21 cellular contexts compared by ENCODE assay signal in the genomic region with DNA sequence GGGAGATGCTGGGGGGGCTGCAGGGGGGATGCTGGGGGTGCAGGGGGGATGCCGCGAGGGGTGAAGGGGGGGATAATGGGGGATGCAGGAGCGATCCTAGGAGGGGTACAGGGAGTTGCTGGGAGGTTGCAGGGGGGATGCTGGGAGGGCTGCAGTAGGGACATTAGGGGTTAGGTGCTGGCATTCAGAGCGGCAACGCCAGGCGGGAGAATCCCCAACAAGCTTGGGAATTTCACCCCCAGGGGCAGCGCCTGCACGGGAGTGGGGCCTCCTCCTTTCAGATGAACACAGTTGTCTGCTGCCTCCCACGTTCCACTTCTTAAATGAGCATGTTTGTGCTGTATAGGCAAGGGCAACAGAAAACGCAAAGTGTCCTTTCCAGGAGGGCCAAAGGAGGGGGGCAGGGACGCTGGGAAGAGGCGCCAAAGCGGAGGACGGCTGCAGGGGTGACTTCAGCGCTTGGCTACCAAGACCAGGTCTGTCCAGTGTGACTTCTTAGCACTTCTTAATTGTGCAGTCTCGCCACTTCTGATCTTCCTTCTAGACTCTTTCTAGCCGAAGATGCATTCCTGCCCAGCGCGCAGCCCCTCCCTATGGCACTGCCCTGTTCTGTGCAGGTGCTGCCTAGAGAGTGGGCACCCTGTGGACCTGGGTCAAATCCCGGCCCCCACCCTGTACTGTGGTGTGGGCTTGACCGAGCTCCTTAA. TPM values are rescaled to one million over a fixed set of nuclear protein-coding genes. Genes with fewer than 3 reads are reported as not detected.
DNase-seq lines count a peak whose midpoint lies in the region; ATAC-seq, FAIRE-seq and TF ChIP-seq lines count a peak whose summit lies in the region.
"Had no signal": no experiment of that assay in that cellular context is flagged by ENCODE, and none has a peak within 500 bp of the region (broad histone marks: within the 10 kb centered on the region; RNA-seq: fewer than 3 reads in every experiment).

No MANE protein-coding gene starts in this region.

- TF ChIP-seq POLR2A in GM12878 (IDR thresholded peaks at IDR 0.05; ENCODE audit: low read depth, low read length): no peak

- intact Hi-C loops in GM12878 (cut with micrococcal nuclease; ENCODE audit: unreplicated experiment): loop anchor here (10.0 kb wide), 1 partner anchor 97 kb away; a partner anchor contains a TSS
- intact Hi-C loops in lower lobe of right lung (cut with DNase I): no loop called here

- no peak overlapping the region for H3K27ac ChIP-seq in GM12878 (ENCODE audit: control insufficient read depth, insufficient read depth)
- H3K27ac ChIP-seq in lower lobe of right lung: peak overlapping the region; percentile 71
- H3K27ac ChIP-seq in thoracic aorta: no peak overlapping the region
- H3K27ac ChIP-seq: C4-2B, heart right ventricle, SJSA1 had no signal

- no peaks in the 10 kb centered on the region for H3K36me3 Mint-ChIP-seq in activated T-cell treated with anti-CD3 and anti-CD28 coated beads, Interleukin-2, amount 50 U/mL, for 72 hours (ENCODE audit: insufficient read depth in 2 of 2)
- no peaks in the 10 kb centered on the region for H3K36me3 Mint-ChIP-seq in mesothelial cell of epicardium
- H3K36me3 Mint-ChIP-seq: brain, memory B cell, naive B cell had no signal

- no peaks in the 10 kb centered on the region for H3K27me3 ChIP-seq in GM12878 (replicated peaks in 1 of 2; ENCODE audit: control insufficient read depth in 2 of 2, insufficient read depth in 2 of 2, low read length in 1 of 2)
- peaks cover 42% of the 10 kb centered on the region for H3K27me3 ChIP-seq in lower lobe of right lung (ENCODE audit: low read depth)
- peaks cover 3% of the 10 kb centered on the region for H3K27me3 ChIP-seq in thoracic aorta (replicated peaks; ENCODE audit: insufficient read depth)

- POLR2A ChIA-PET in GM12878 (lab: Charles Lee): interaction anchor here (1.2 kb wide), 1 partner anchor 111 kb away, joined by 4 read pairs; no protein-coding TSS in a partner anchor

- CTCF ChIA-PET in GM12878 (lab: Yijun Ruan, JAX): interaction anchor here (0.6 to 5.6 kb wide), 20 partner anchors 11 to 774 kb away, joined by 3 to 127 read pairs (median 8); a partner anchor contains a TSS

- H2AFZ ChIP-seq in GM12878 (ENCODE audit: control insufficient read depth, low read depth, low read length): peak overlapping the region; percentile 5; the same call in 1 of the 2 replicates

- no peak for DNase-seq in activated T-cell treated with anti-CD3 and anti-CD28 coated beads, Interleukin-2, amount 50 U/mL, for 72 hours
- no peak for DNase-seq in activated T-cell treated with anti-CD3 and anti-CD28 coated beads, Interleukin-2, amount 50 U/mL, for 1 hour
- DNase-seq in GM12878 (ENCODE audit: low read depth, low spot score): no peak
- DNase-seq in lower lobe of right lung: no peak
- no peak for DNase-seq in thoracic aorta (ENCODE audit: low spot score)
- no peak for DNase-seq in mesothelial cell of epicardium (ENCODE audit: low spot score in 2 of 2, unreplicated experiment in 2 of 2)
- no peak for DNase-seq in NAMALWA (ENCODE audit: low spot score)
- DNase-seq: naive B cell, NCI-H187, NCI-H2227 treated with DMSO at 0.1 percent for 48 hours had no signal

- no peaks in the 10 kb centered on the region; the same call in 2 of the 3 replicates for H3K9me3 ChIP-seq in GM12878 (replicated peaks; ENCODE audit: control insufficient read depth, insufficient read depth, low read length)
- H3K9me3 ChIP-seq in lower lobe of right lung: no peaks in the 10 kb centered on the region
- H3K9me3 ChIP-seq in thoracic aorta: no peaks in the 10 kb centered on the region
- H3K9me3 ChIP-seq: heart right ventricle, SJSA1 had no signal

- no peaks in the 10 kb centered on the region for H3K79me2 ChIP-seq in GM12878 (ENCODE audit: control insufficient read depth, insufficient read depth, low read length)

- WGBS in GM12878 (ENCODE audit: insufficient coverage, insufficient replicate concordance, low lambda C conversion rate, missing lambda C conversion rate): 40% methylated on average over 18 of the region's 21 CpGs

- H3K36me3 ChIP-seq in GM12878 (ENCODE audit: control insufficient read depth in 2 of 2, insufficient read depth in 2 of 2, low read length in 1 of 2) (no peaks in the 10 kb centered on the region), lower lobe of right lung (no peaks in the 10 kb centered on the region), thoracic aorta (no peaks in the 10 kb centered on the region)
- H3K36me3 ChIP-seq: heart right ventricle, MG63, SJSA1 had no signal

- no TSS peak for BruUV-seq in GM12878 (replicated peaks; lab: Mats Ljungman, UMichigan)

- TF ChIP-seq RAD21 in GM12878 (IDR thresholded peaks at IDR 0.05; ENCODE audit: insufficient read depth, low read depth, low read length): no peak

- H3K4me1 Mint-ChIP-seq in activated T-cell treated with anti-CD3 and anti-CD28 coated beads, Interleukin-2, amount 50 U/mL, for 72 hours (ENCODE audit: low read depth): peaks cover 31% of the 10 kb centered on the region
- peaks cover 23% of the 10 kb centered on the region for H3K4me1 Mint-ChIP-seq in mesothelial cell of epicardium

- SMC1A ChIA-PET in GM12878 (lab: Charles Lee; ENCODE audit: uncharacterized antibody, unreplicated experiment): interaction anchor here (0.7 to 4.5 kb wide), 14 partner anchors 22 to 141 kb away, joined by 3 to 69 read pairs (median 4); a partner anchor contains a TSS

- H3K4me2 ChIP-seq in GM12878 (ENCODE audit: control insufficient read depth, insufficient read depth): peak overlapping the region; percentile 18; the same call in 1 of the 2 replicates

- no peaks in the 10 kb centered on the region for H3K9me3 Mint-ChIP-seq in activated T-cell treated with anti-CD3 and anti-CD28 coated beads, Interleukin-2, amount 50 U/mL, for 72 hours
- H3K9me3 Mint-ChIP-seq in mesothelial cell of epicardium: peaks cover 6% of the 10 kb centered on the region
- H3K9me3 Mint-ChIP-seq: activated T-helper 17 cell treated with anti-CD3 and anti-CD28 coated beads, Interleukin-2, amount 50 U/mL, for 72 hours; memory B cell; T-helper 1 cell treated with Interleukin-12 subunit alpha and Interleukin-12 subunit beta and Interleukin-4 antibody, amounts not matched to agents 30 μg/mL and 1 μg/mL, for 36 hours had no signal

- peaks cover 78% of the 10 kb centered on the region for H3K27me3 Mint-ChIP-seq in activated T-cell treated with anti-CD3 and anti-CD28 coated beads, Interleukin-2, amount 50 U/mL, for 72 hours (ENCODE audit: low read depth)
- peaks cover 72% of the 10 kb centered on the region for H3K27me3 Mint-ChIP-seq in mesothelial cell of epicardium (ENCODE audit: low read depth)

- no peaks in the 10 kb centered on the region for H4K20me1 ChIP-seq in GM12878 (ENCODE audit: control insufficient read depth, insufficient read depth)

- ATAC-seq in activated T-cell treated with anti-CD3 and anti-CD28 coated beads, Interleukin-2, amount 50 U/mL, for 72 hours (replicated peaks in 1 of 2): peak in 1 of 2 donors; percentile 7
- ATAC-seq in GM12878 (no peak), lower lobe of right lung (peak in 1 of 2 donors; percentile 13), thoracic aorta (ENCODE audit: insufficient number of reproducible peaks, low FRiP score, low read depth) (no peak), GM18907 (IDR thresholded peaks at IDR 0.05; ENCODE audit: unreplicated experiment) (no peak)

- in situ Hi-C loops in GM12878 (cut with MboI): loop anchor here (5.0 kb wide), 1 partner anchor 110 kb away; no protein-coding TSS in a partner anchor

- TF ChIP-seq CTCF in GM12878 (IDR thresholded peaks at IDR 0.05 in 2 of 3, conservative IDR thresholded peaks at IDR 0.05 in 1 of 3; ENCODE audit: control insufficient read depth in 2 of 3, extremely low read depth in 1 of 3, insufficient read depth in 1 of 3, low read depth in 3 of 3, low read length in 3 of 3) (no peak), lower lobe of right lung (IDR thresholded peaks at IDR 0.05) (no peak), thoracic aorta (IDR thresholded peaks at IDR 0.05) (no peak), mesothelial cell of epicardium (IDR thresholded peaks at IDR 0.05; ENCODE audit: unreplicated experiment) (no peak)

- H3K4me3 ChIP-seq in GM12878 (no peak overlapping the region), lower lobe of right lung (peak overlapping the region; percentile 47), thoracic aorta (peak overlapping the region; percentile 31)
- H3K4me3 ChIP-seq: MG63, SJSA1 had no signal

- no peak for TF ChIP-seq EP300 in GM12878 (IDR thresholded peaks at IDR 0.05; ENCODE audit: borderline replicate concordance in 1 of 2, control insufficient read depth in 1 of 2, low read depth in 2 of 2, low read length in 2 of 2)

- H3K4me1 ChIP-seq in GM12878 (ENCODE audit: control insufficient read depth, insufficient read depth, low read length): peaks cover 29% of the 10 kb centered on the region
- peaks cover 36% of the 10 kb centered on the region for H3K4me1 ChIP-seq in lower lobe of right lung
- H3K4me1 ChIP-seq in thoracic aorta (ENCODE audit: control insufficient read depth in 1 of 2, low read depth in 2 of 2): peaks cover 17 to 31% of the 10 kb centered on the region in 2 donors

- RAD21 ChIA-PET in GM12878 (lab: Charles Lee; ENCODE audit: unreplicated experiment): interaction anchor here (0.6 to 3.3 kb wide), 13 partner anchors 9 to 144 kb away, joined by 3 to 52 read pairs (median 4); no protein-coding TSS in a partner anchor

- FAIRE-seq in GM12878 (lab: Jason Lieb, UNC): no peak
- FAIRE-seq: colon, islet of Langerhans had no signal

- H3K9ac ChIP-seq in GM12878 (ENCODE audit: control insufficient read depth, insufficient read depth, low read length): no peak overlapping the region

- no peak overlapping the region for H3K27ac Mint-ChIP-seq in activated T-cell treated with anti-CD3 and anti-CD28 coated beads, Interleukin-2, amount 50 U/mL, for 72 hours
- no peak overlapping the region for H3K27ac Mint-ChIP-seq in mesothelial cell of epicardium
- H3K27ac Mint-ChIP-seq: activated T-helper 17 cell treated with anti-CD3 and anti-CD28 coated beads, Interleukin-2, amount 50 U/mL, for 72 hours; brain; memory B cell; T-helper 1 cell treated with Interleukin-12 subunit alpha and Interleukin-12 subunit beta and Interleukin-4 antibody, amounts not matched to agents 30 μg/mL and 1 μg/mL, for 36 hours had no signal

- peak overlapping the region; percentile 27 to 31 for H3K4me3 Mint-ChIP-seq in activated T-cell treated with anti-CD3 and anti-CD28 coated beads, Interleukin-2, amount 50 U/mL, for 72 hours
- no peak overlapping the region for H3K4me3 Mint-ChIP-seq in mesothelial cell of epicardium

RNA-seq across cellular contexts. Expression of a gene that starts 2.0 kb away (rescaled TPM):
- total RNA-seq in activated T-cell treated with anti-CD3 and anti-CD28 coated beads, Interleukin-2, amount 50 U/mL, for 72 hours: under 1 TPM in 1 of 2 donors, not detected in 1; 0.05 TPM
- 26.9 and 27.8 TPM in 2 replicates for total RNA-seq in GM12878 (2013; cell fraction: nucleolus; rRNA removed)
- total RNA-seq in GM12878 (2014; rRNA removed) (9.9 and 14.2 TPM in 2 replicates), GM12878 (2014; rRNA removed; fragmentation: Illumina TruSeq; extraction: Trizol) (7.8 and 10.3 TPM in 2 replicates), GM12878 (2021) (7.9 and 8.8 TPM in 2 replicates), lower lobe of right lung (140 TPM), thoracic aorta (10 to 100 TPM in 1 of 2 donors, 1 to 10 TPM in 1; 1.6 to 15.2 TPM), mesothelial cell of epicardium (0.84 to 1.1 TPM (median 0.91 TPM) in 3 replicates)
- 0.93 TPM for polyA plus RNA-seq in GM12878 (2011; ENCODE audit: low read depth)
- polyA plus RNA-seq in GM12878 (2011; rRNA removed) (20.6 and 27.6 TPM in 2 replicates), GM12878 (2014; fragmentation: Illumina TruSeq; extraction: Trizol) (10.8 and 11.6 TPM in 2 replicates), GM12878 (2014; fragmentation: Nextera tagmentation; extraction: Ambion mirVana) (10 to 100 TPM; 12.9 to 18.5 TPM), GM12878 (2014; rRNA removed) (10.2 and 10.3 TPM in 2 replicates), GM12878 (2016; fragmentation: Nextera tagmentation; extraction: Ambion mirVana) (1 to 10 TPM; 5.3 to 9.7 TPM)
- 12.8 and 18.5 TPM in 2 replicates for polyA plus RNA-seq in GM12878 (2011; cell fraction: cytosol; rRNA removed)
- 10.4 TPM in 2 replicates for polyA plus RNA-seq in GM12878 (2011; cell fraction: nucleus; rRNA removed)
- 1.7 and 1.9 TPM in 2 replicates for polyA plus RNA-seq in GM12878 (2012)
- 12.0 and 14.2 TPM in 2 replicates for polyA minus RNA-seq in GM12878 (2011; rRNA and poly(A)+ RNA removed)
- polyA minus RNA-seq in GM12878 (2011; cell fraction: cytosol; rRNA and poly(A)+ RNA removed): 3.2 and 4.9 TPM in 2 replicates
- 2.4 and 3.6 TPM in 2 replicates for polyA minus RNA-seq in GM12878 (2011; cell fraction: nucleus; rRNA and poly(A)+ RNA removed)
- total RNA-seq: activated T-helper 17 cell treated with anti-CD3 and anti-CD28 coated beads, Interleukin-2, amount 50 U/mL, for 72 hours; SJSA1 had no signal

RNA-seq across cellular contexts. Expression of a gene that starts 54.3 kb away (rescaled TPM):
- total RNA-seq in activated T-cell treated with anti-CD3 and anti-CD28 coated beads, Interleukin-2, amount 50 U/mL, for 72 hours: 10 to 100 TPM; 49.5 to 63.9 TPM
- 76.3 and 85.3 TPM in 2 replicates for total RNA-seq in GM12878 (2013; cell fraction: nucleolus; rRNA removed)
- 37.2 and 42.8 TPM in 2 replicates for total RNA-seq in GM12878 (2014; rRNA removed)
- 58.8 and 59.7 TPM in 2 replicates for total RNA-seq in GM12878 (2014; rRNA removed; fragmentation: Illumina TruSeq; extraction: Trizol)
- total RNA-seq in GM12878 (2021): 63.9 and 64.5 TPM in 2 replicates
- 27.2 TPM for polyA plus RNA-seq in GM12878 (2011; ENCODE audit: low read depth)
- 29.8 and 31.0 TPM in 2 replicates for polyA plus RNA-seq in GM12878 (2011; rRNA removed)
- polyA plus RNA-seq in GM12878 (2011; cell fraction: cytosol; rRNA removed): 19.9 and 20.1 TPM in 2 replicates
- 33.2 and 44.3 TPM in 2 replicates for polyA plus RNA-seq in GM12878 (2011; cell fraction: nucleus; rRNA removed)
- 30.3 and 36.3 TPM in 2 replicates for polyA plus RNA-seq in GM12878 (2012)
- polyA plus RNA-seq in GM12878 (2014; fragmentation: Illumina TruSeq; extraction: Trizol): 59.9 and 66.1 TPM in 2 replicates
- 10 to 100 TPM; 16.1 to 34.2 TPM for polyA plus RNA-seq in GM12878 (2014; fragmentation: Nextera tagmentation; extraction: Ambion mirVana)
- 42.7 and 49.2 TPM in 2 replicates for polyA plus RNA-seq in GM12878 (2014; rRNA removed)
- polyA plus RNA-seq in GM12878 (2016; fragmentation: Nextera tagmentation; extraction: Ambion mirVana): 10 to 100 TPM; 63.3 to 63.4 TPM
- 29.3 and 36.0 TPM in 2 replicates for polyA minus RNA-seq in GM12878 (2011; rRNA and poly(A)+ RNA removed)
- polyA minus RNA-seq in GM12878 (2011; cell fraction: cytosol; rRNA and poly(A)+ RNA removed): 9.9 and 13.5 TPM in 2 replicates
- 27.3 and 63.5 TPM in 2 replicates for polyA minus RNA-seq in GM12878 (2011; cell fraction: nucleus; rRNA and poly(A)+ RNA removed)
- 27.4 TPM for total RNA-seq in lower lobe of right lung
- total RNA-seq in thoracic aorta: 10 to 100 TPM; 21.5 to 34.6 TPM
- 44.7 to 47.9 TPM (median 46.4 TPM) in 3 replicates for total RNA-seq in mesothelial cell of epicardium
